In genomic region chr6:18640134-18640533, GRCh38 we compare ENCODE assay signal across 28 cellular contexts.
"Had no signal": no experiment of that assay in that cellular context is flagged by ENCODE, and none has a peak within 500 bp of the region (broad histone marks: within the 10 kb centered on the region; RNA-seq: fewer than 3 reads in every experiment).

No MANE protein-coding gene starts in this region.

- H3K4me1 Mint-ChIP-seq: stimulated activated effector memory CD8-positive, alpha-beta T cell treated with anti-CD3 and anti-CD28 coated beads, Interleukin-12 subunit alpha, Interleukin-12 subunit beta, amount 100 ng/mL, for 72 hours had no signal

- H3K27ac Mint-ChIP-seq: naive thymus-derived CD4-positive, alpha-beta T cell; natural killer cell treated with Interleukin-12 subunit alpha and Interleukin-12 subunit beta and Interleukin-15 and Interleukin-18, amount 100 ng/mL, for 72 hours; stimulated activated effector memory CD8-positive, alpha-beta T cell treated with anti-CD3 and anti-CD28 coated beads, Interleukin-12 subunit alpha, Interleukin-12 subunit beta, amount 100 ng/mL, for 72 hours; stimulated activated naive CD8-positive, alpha-beta T cell treated with anti-CD3 and anti-CD28 coated beads, Interleukin-15, Interleukin-2, amounts not matched to agents 100 ng/mL and 50 ng/mL, for 24 hours had no signal

- H3K36me3 ChIP-seq: left lung, lower lobe of right lung, pancreas, prostate gland, sigmoid colon, spleen, suprapubic skin, thoracic aorta, tibial artery, upper lobe of right lung had no signal

- H3K9me3 ChIP-seq: lower lobe of right lung, pancreas, prostate gland, suprapubic skin, thoracic aorta, tibial artery, upper lobe of right lung had no signal

- H3K27me3 ChIP-seq: left lung, sigmoid colon, spleen, suprapubic skin, tibial artery, upper lobe of right lung had no signal

- DNase-seq: hippocampal formation; kidney glomerular epithelial cell; left cardiac atrium; left lung; lower lobe of right lung; mammary epithelial cell; mesenchymal stem cell; naive thymus-derived CD4-positive, alpha-beta T cell; nucleus accumbens; pancreas; posterior cingulate gyrus; retina; right cardiac atrium; sigmoid colon; small intestine; spleen; stimulated activated CD4-positive, alpha-beta T cell treated with anti-CD3 and anti-CD28 coated beads, Interleukin-4, amount 100 ng/mL, for 24 hours; stimulated activated naive CD4-positive, alpha-beta T cell; tibial artery; trophoblast cell; upper lobe of right lung had no signal

- H3K27ac ChIP-seq: left lung, lower lobe of right lung, pancreas, prostate gland, sigmoid colon, spleen, suprapubic skin, thoracic aorta, tibial artery, upper lobe of right lung had no signal

- H3K27me3 Mint-ChIP-seq: stimulated activated naive CD8-positive, alpha-beta T cell treated with anti-CD3 and anti-CD28 coated beads, Interleukin-15, Interleukin-2, amounts not matched to agents 100 ng/mL and 50 ng/mL, for 24 hours had no signal

- H3K4me1 ChIP-seq: left lung, lower lobe of right lung, pancreas, prostate gland, sigmoid colon, spleen, suprapubic skin, tibial artery, upper lobe of right lung had no signal

- H3K4me3 ChIP-seq: left lung, lower lobe of right lung, pancreas, prostate gland, sigmoid colon, spleen, suprapubic skin, thoracic aorta, tibial artery, upper lobe of right lung had no signal

- ATAC-seq: left cardiac atrium; left lung; lower lobe of right lung; naive thymus-derived CD4-positive, alpha-beta T cell; natural killer cell treated with Interleukin-12 subunit alpha and Interleukin-12 subunit beta and Interleukin-15 and Interleukin-18, amount 100 ng/mL, for 72 hours; pancreas; right cardiac atrium; stimulated activated effector memory CD8-positive, alpha-beta T cell treated with anti-CD3 and anti-CD28 coated beads, Interleukin-12 subunit alpha, Interleukin-12 subunit beta, amount 100 ng/mL, for 72 hours; upper lobe of right lung had no signal

- H3K36me3 Mint-ChIP-seq: naive thymus-derived CD4-positive, alpha-beta T cell; natural killer cell treated with Interleukin-12 subunit alpha and Interleukin-12 subunit beta and Interleukin-15 and Interleukin-18, amount 100 ng/mL, for 72 hours; stimulated activated effector memory CD8-positive, alpha-beta T cell treated with anti-CD3 and anti-CD28 coated beads, Interleukin-12 subunit alpha, Interleukin-12 subunit beta, amount 100 ng/mL, for 72 hours had no signal

- H3K4me3 Mint-ChIP-seq: naive thymus-derived CD4-positive, alpha-beta T cell; natural killer cell treated with Interleukin-12 subunit alpha and Interleukin-12 subunit beta and Interleukin-15 and Interleukin-18, amount 100 ng/mL, for 72 hours; neural crest cell; stimulated activated effector memory CD8-positive, alpha-beta T cell treated with anti-CD3 and anti-CD28 coated beads, Interleukin-12 subunit alpha, Interleukin-12 subunit beta, amount 100 ng/mL, for 72 hours; stimulated activated naive CD8-positive, alpha-beta T cell treated with anti-CD3 and anti-CD28 coated beads, Interleukin-15, Interleukin-2, amounts not matched to agents 100 ng/mL and 50 ng/mL, for 24 hours had no signal
